Comparison of ENCODE assay signal across 11 cellular contexts in the genomic region with DNA sequence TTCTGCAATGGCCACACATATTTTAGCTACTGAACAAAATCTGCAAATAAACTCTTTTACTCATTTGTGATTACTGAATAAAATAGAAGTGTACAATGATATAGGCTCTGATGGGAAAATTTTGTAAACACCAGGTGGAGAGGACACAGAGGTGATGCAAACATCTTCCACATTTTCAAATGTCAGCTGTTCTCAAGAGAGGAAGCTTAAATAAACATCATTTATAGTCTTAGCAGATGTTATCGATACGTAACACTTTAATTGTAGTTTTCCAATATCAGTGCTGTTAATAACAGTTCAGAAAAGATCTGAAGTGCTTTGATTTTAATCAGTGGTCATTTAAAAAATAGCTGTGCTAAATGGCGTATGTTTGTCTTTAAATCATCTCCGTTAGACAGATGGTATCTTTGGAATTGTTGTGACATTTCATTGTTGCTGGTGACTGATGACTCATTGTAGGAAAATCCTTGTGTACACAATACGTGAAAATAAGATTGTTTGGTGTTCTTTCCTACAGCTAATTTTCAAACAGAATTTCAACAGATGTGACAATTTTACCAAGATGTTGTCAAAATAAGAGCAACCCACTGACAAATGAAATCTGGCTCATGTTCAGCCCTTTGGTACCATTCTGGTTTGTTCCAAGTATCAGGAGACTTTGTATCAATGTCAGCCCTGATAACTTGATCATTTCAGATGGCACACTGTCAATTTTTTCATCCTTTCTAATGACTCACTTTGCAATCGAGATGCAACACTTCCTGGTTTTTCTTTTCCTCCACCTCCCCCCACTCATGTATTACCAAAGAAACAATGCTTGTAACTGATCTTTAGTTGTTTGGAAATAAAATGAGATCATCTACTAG.
DNase-seq lines count a peak whose midpoint lies in the region; ATAC-seq and TF ChIP-seq lines count a peak whose summit lies in the region.
"Had no signal": no experiment of that assay in that cellular context is flagged by ENCODE, and none has a peak within 500 bp of the region (broad histone marks: within the 10 kb centered on the region; RNA-seq: fewer than 3 reads in every experiment).

No MANE protein-coding gene starts in this region.

- H3K9me3 Mint-ChIP-seq in activated CD8-positive, alpha-beta T cell treated with anti-CD3 and anti-CD28 coated beads, Interleukin-2, amount 10 ng/mL, durations not matched to agents 7 days and 5 days (ENCODE audit: insufficient read depth) = no peaks in the 10 kb centered on the region

- H3K4me3 Mint-ChIP-seq in activated CD8-positive, alpha-beta T cell treated with anti-CD3 and anti-CD28 coated beads, Interleukin-2, amount 10 ng/mL, durations not matched to agents 7 days and 5 days = no peak overlapping the region
- H3K4me3 Mint-ChIP-seq: activated naive CD8-positive, alpha-beta T cell had no signal

- H3K9me3 ChIP-seq in OCI-LY3 (ENCODE audit: insufficient read depth, low read length) = no peaks in the 10 kb centered on the region
- H3K9me3 ChIP-seq in WERI-Rb-1 (ENCODE audit: severe bottlenecking) = no peaks in the 10 kb centered on the region

- H3K36me3 Mint-ChIP-seq in activated CD8-positive, alpha-beta T cell treated with anti-CD3 and anti-CD28 coated beads, Interleukin-2, amount 10 ng/mL, durations not matched to agents 7 days and 5 days (ENCODE audit: low read depth) = no peaks in the 10 kb centered on the region
- H3K36me3 Mint-ChIP-seq: activated naive CD8-positive, alpha-beta T cell had no signal

- H3K79me2 ChIP-seq in OCI-LY3 (ENCODE audit: low read length) = no peaks in the 10 kb centered on the region

- no peaks in the 10 kb centered on the region for H3K27me3 Mint-ChIP-seq in activated CD8-positive, alpha-beta T cell treated with anti-CD3 and anti-CD28 coated beads, Interleukin-2, amount 10 ng/mL, durations not matched to agents 7 days and 5 days (ENCODE audit: low read depth)

- no peaks in the 10 kb centered on the region for H3K4me1 ChIP-seq in OCI-LY3 (ENCODE audit: low read length)

- H3K4me3 ChIP-seq in OCI-LY3 (ENCODE audit: low read length) (no peak overlapping the region), WERI-Rb-1 (ENCODE audit: low read depth, low read length) (no peak overlapping the region)
- H3K4me3 ChIP-seq: lung had no signal

- TF ChIP-seq CTCF in 22Rv1 (IDR thresholded peaks at IDR 0.05) = no peak
- no peak for TF ChIP-seq CTCF in OCI-LY3 (IDR thresholded peaks at IDR 0.05; ENCODE audit: low read depth, low read length)
- no peak for TF ChIP-seq CTCF in WERI-Rb-1 (IDR thresholded peaks at IDR 0.05; ENCODE audit: low read depth, low read length)

- H3K36me3 ChIP-seq in OCI-LY3 (replicated peaks; ENCODE audit: low read depth, low read length) (no peaks in the 10 kb centered on the region), WERI-Rb-1 (no peaks in the 10 kb centered on the region; the same call in none of the 2 replicates)

- no peak overlapping the region for H3K9ac ChIP-seq in OCI-LY3 (ENCODE audit: low read length)

- no peak for DNase-seq in HEK293T (ENCODE audit: extremely low spot score)
- DNase-seq in fibroblast of peridontal ligament (ENCODE audit: extremely low read depth) = peak; percentile 77
- DNase-seq in activated CD4-positive, alpha-beta T cell treated with anti-CD3 and anti-CD28 coated beads, Interleukin-2, amount 50 U/mL, for 48 hours = no peak
- no peak for DNase-seq in WERI-Rb-1
- DNase-seq in activated CD8-positive, alpha-beta T cell treated with anti-CD3 and anti-CD28 coated beads, Interleukin-2, amount 10 ng/mL, durations not matched to agents 7 days and 5 days = no peak
- DNase-seq: stimulated activated naive CD4-positive, alpha-beta T cell had no signal

- H3K27me3 ChIP-seq in OCI-LY3 (ENCODE audit: low read depth, low read length) = no peaks in the 10 kb centered on the region
- H3K27me3 ChIP-seq in WERI-Rb-1 (ENCODE audit: insufficient read depth, low read depth, severe bottlenecking) = no peaks in the 10 kb centered on the region

- no peak for ATAC-seq in HG03045 (IDR thresholded peaks at IDR 0.05; ENCODE audit: unreplicated experiment)
- no peak for ATAC-seq in activated CD8-positive, alpha-beta T cell treated with anti-CD3 and anti-CD28 coated beads, Interleukin-2, amount 10 ng/mL, durations not matched to agents 7 days and 5 days

- no peaks in the 10 kb centered on the region for H3K4me1 Mint-ChIP-seq in activated CD8-positive, alpha-beta T cell treated with anti-CD3 and anti-CD28 coated beads, Interleukin-2, amount 10 ng/mL, durations not matched to agents 7 days and 5 days (ENCODE audit: low read depth)

- CTCF ChIA-PET in HEK293T (lab: Yijun Ruan, JAX) = interaction anchor here (0.6 to 1.2 kb wide), 3 partner anchors 9 to 1090 kb away, joined by 3 read pairs; no protein-coding TSS in a partner anchor
- CTCF ChIA-PET in activated CD8-positive, alpha-beta T cell treated with anti-CD3 and anti-CD28 coated beads, Interleukin-2, amount 10 ng/mL, durations not matched to agents 7 days and 5 days (lab: Charles Lee) = interaction anchor here (0.7 kb wide), 1 partner anchor 9 kb away, joined by 3 read pairs; no protein-coding TSS in a partner anchor

- H3K27ac Mint-ChIP-seq in activated CD8-positive, alpha-beta T cell treated with anti-CD3 and anti-CD28 coated beads, Interleukin-2, amount 10 ng/mL, durations not matched to agents 7 days and 5 days = no peak overlapping the region
- H3K27ac Mint-ChIP-seq: activated naive CD8-positive, alpha-beta T cell had no signal

- POLR2A ChIA-PET in HEK293T (lab: Yijun Ruan, JAX) = no interaction called here
- POLR2A ChIA-PET in activated CD8-positive, alpha-beta T cell treated with anti-CD3 and anti-CD28 coated beads, Interleukin-2, amount 10 ng/mL, durations not matched to agents 7 days and 5 days (lab: Charles Lee) = no interaction called here

- H2AFZ ChIP-seq in OCI-LY3 (ENCODE audit: low read depth, low read length) = peak overlapping the region; percentile 17; the same call in 1 of the 2 replicates

- H3K4me2 ChIP-seq in OCI-LY3 (ENCODE audit: low read length) = no peak overlapping the region

- no peaks in the 10 kb centered on the region for H4K20me1 ChIP-seq in OCI-LY3 (ENCODE audit: insufficient read depth, low read length)

- H3K27ac ChIP-seq in 22Rv1 = peak overlapping the region; percentile 66
- no peak overlapping the region for H3K27ac ChIP-seq in OCI-LY3 (ENCODE audit: low read length)
- no peak overlapping the region for H3K27ac ChIP-seq in WERI-Rb-1

TF ChIP-seq in HEK293T, 16 proteins besides CTCF, POLR2A, EP300 and RAD21:
- TF ChIP-seq, protein P1, sequence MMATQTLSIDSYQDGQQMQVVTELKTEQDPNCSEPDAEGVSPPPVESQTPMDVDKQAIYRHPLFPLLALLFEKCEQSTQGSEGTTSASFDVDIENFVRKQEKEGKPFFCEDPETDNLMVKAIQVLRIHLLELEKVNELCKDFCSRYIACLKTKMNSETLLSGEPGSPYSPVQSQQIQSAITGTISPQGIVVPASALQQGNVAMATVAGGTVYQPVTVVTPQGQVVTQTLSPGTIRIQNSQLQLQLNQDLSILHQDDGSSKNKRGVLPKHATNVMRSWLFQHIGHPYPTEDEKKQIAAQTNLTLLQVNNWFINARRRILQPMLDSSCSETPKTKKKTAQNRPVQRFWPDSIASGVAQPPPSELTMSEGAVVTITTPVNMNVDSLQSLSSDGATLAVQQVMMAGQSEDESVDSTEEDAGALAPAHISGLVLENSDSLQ (IDR thresholded peaks at IDR 0.05) = peak; percentile 70
- TF ChIP-seq TARDBP (IDR thresholded peaks at IDR 0.05) (no peak), L3MBTL2 (conservative IDR thresholded peaks at IDR 0.05) (no peak), ELF4 (IDR thresholded peaks at IDR 0.05) (peak; percentile 26; the same call in 1 of the 2 replicates), ARNT (IDR thresholded peaks at IDR 0.05) (no peak), FOXM1 (IDR thresholded peaks at IDR 0.05; ENCODE audit: borderline replicate concordance) (no peak), ZNF384 (IDR thresholded peaks at IDR 0.05) (no peak), LEF1 (IDR thresholded peaks at IDR 0.05; ENCODE audit: borderline replicate concordance) (no peak), HDGF (IDR thresholded peaks at IDR 0.05; ENCODE audit: borderline replicate concordance) (no peak)
